Comparison of ENCODE assay signal across 11 cellular contexts in the genomic region with DNA sequence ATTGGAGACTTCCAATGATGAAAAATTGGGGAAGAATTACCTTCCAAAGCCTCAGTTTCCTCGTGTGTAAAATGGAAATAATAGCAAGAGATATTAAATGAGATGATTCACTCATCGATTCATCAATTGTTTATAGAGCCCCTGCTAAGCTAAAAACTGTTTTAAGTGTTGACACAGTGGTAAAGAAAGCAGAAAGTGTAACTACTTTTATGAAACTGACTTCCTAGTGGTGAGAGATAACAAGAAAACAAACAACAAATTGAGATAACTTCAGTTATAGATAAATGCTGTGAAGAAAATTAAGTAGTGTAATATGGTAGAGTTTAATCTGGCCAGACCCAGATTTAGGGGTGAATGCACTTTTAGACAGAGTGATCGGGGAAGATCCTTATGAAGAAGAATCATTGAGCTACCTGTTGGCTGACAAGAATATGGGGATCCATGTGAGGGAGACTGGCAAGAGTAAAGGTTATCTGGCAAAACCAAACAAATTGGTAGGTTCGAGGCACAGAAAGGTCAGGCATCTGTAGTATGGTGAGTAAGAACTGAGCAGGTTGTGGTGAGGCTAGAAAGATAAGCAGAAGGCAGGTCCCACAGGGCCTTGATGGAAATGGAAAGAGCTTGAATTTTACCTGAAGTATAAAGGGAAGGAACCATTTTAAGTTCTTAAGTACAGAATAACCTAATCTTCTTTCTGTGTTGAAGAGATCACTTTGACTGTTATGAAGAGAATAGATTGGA. TPM values are rescaled to one million over a fixed set of nuclear protein-coding genes. Genes with fewer than 3 reads are reported as not detected.
DNase-seq lines count a peak whose midpoint lies in the region; ATAC-seq, FAIRE-seq and TF ChIP-seq lines count a peak whose summit lies in the region.
"Had no signal": no experiment of that assay in that cellular context is flagged by ENCODE, and none has a peak within 500 bp of the region (broad histone marks: within the 10 kb centered on the region; RNA-seq: fewer than 3 reads in every experiment).

No MANE protein-coding gene starts in this region.

- peaks cover 27% of the 10 kb centered on the region for H3K36me3 Mint-ChIP-seq in IgD-negative memory B cell

- H3K4me1 ChIP-seq in K562 (replicated peaks in 1 of 2; ENCODE audit: control insufficient read depth in 2 of 2, insufficient read depth in 2 of 2, low read length in 2 of 2) = peaks cover 0 to 14% of the 10 kb centered on the region in 2 experiments; a peak in 2 of 5 replicates
- H3K4me1 ChIP-seq: parathyroid adenoma had no signal

- TF ChIP-seq CTCF in K562 (IDR thresholded peaks at IDR 0.05 in 2 of 3, conservative IDR thresholded peaks at IDR 0.05 in 1 of 3; ENCODE audit: insufficient read depth in 2 of 3, low read depth in 1 of 3, low read length in 3 of 3) = no peak

- no peaks in the 10 kb centered on the region for H3K9me1 ChIP-seq in K562 (ENCODE audit: control insufficient read depth, insufficient read depth, low read length)

- intact Hi-C loops in K562 (cut with micrococcal nuclease) = no loop called here

- peaks cover 56 to 66% (median 62%) of the 10 kb centered on the region in 3 donors for H3K4me1 Mint-ChIP-seq in IgD-negative memory B cell

- no peaks in the 10 kb centered on the region for H3K27me3 Mint-ChIP-seq in IgD-negative memory B cell

- FAIRE-seq in GM12892 (lab: Jason Lieb, UNC) = peak; percentile 98
- FAIRE-seq in K562 (lab: Jason Lieb, UNC) = no peak

- TF ChIP-seq RAD21 in K562 (CRISPR knock-in tag; conservative IDR thresholded peaks at IDR 0.05 in 1 of 2, IDR thresholded peaks at IDR 0.05 in 1 of 2) = no peak

- ATAC-seq in GM21529 (IDR thresholded peaks at IDR 0.05; ENCODE audit: unreplicated experiment) (peak; percentile 50), K562 (peak; percentile 79), esophagus mucosa (no peak)

- no peak overlapping the region for H3K9ac ChIP-seq in K562 (ENCODE audit: insufficient read depth in 1 of 2, low read depth in 2 of 2, low read length in 2 of 2)
- H3K9ac ChIP-seq: parathyroid adenoma had no signal

- H4K20me1 ChIP-seq in K562 (replicated peaks; ENCODE audit: control insufficient read depth, insufficient read depth, low read length) = no peaks in the 10 kb centered on the region

- H3K4me3 ChIP-seq in K562 = no peak overlapping the region

- DNase-seq in GM12892 (ENCODE audit: insufficient read length) = no peak
- peak in 1 of 4 experiments; percentile 52 for DNase-seq in K562 (ENCODE audit: extremely low read depth in 1 of 4, low spot score in 3 of 4)
- DNase-seq in NCI-H446 treated with DMSO at 0.1 percent for 48 hours (lab: John Stamatoyannopoulos, UW) = no peak
- no peak for DNase-seq in DMS53 treated with DMSO at 0.1 percent for 48 hours (lab: John Stamatoyannopoulos, UW; ENCODE audit: unreplicated experiment)
- no peak for DNase-seq in NCI-H1930 (lab: John Stamatoyannopoulos, UW)
- DNase-seq: aorta, NCI-H1048 had no signal

- H3K9me3 ChIP-seq in K562 (replicated peaks; ENCODE audit: control insufficient read depth, insufficient read depth, low read depth, low read length) = no peaks in the 10 kb centered on the region

- 16% methylated on average over 4 of the region's 4 CpGs for WGBS in K562 (ENCODE audit: insufficient coverage, low coverage, missing lambda C conversion rate)

- in situ Hi-C loops in K562 (cut with MboI) = no loop called here

- 0 out of 3 replicates have a peak overlapping the region, but pooled peaks have one; percentile 12 for H3K27ac ChIP-seq in K562 (ENCODE audit: extremely low read depth, low read depth, low read length)
- H3K27ac ChIP-seq: parathyroid adenoma had no signal

- H3K27ac Mint-ChIP-seq in IgD-negative memory B cell = peak overlapping the region; percentile 17 to 91 (median 71)

- BruUV-seq in K562 (replicated peaks; lab: Mats Ljungman, UMichigan) = no TSS peak

- POLR2A ChIA-PET in K562 (lab: Yijun Ruan, JAX) = interaction anchor here (0.8 to 1.9 kb wide), 3 partner anchors 10 to 168 kb away, joined by 3 to 6 read pairs (median 3); partner anchors contain the start of gene PTPRC

- 0 out of 2 replicates have a peak overlapping the region, but pooled peaks have one; percentile 3 for H3K4me2 ChIP-seq in K562 (ENCODE audit: insufficient read depth, low read length)

- H3K79me2 ChIP-seq in K562 (ENCODE audit: control insufficient read depth, insufficient read depth, low read length) = peaks cover 70% of the 10 kb centered on the region
- H3K79me2 ChIP-seq: parathyroid adenoma had no signal

- peak; percentile 10; the same call in 1 of the 2 replicates for TF ChIP-seq EP300 in K562 (IDR thresholded peaks at IDR 0.05; ENCODE audit: low read length)

- TF ChIP-seq POLR2A in GM12892 (IDR thresholded peaks at IDR 0.05; ENCODE audit: low read depth, low read length) (no peak), K562 (conservative IDR thresholded peaks at IDR 0.05) (no peak)

- no peaks in the 10 kb centered on the region for H3K9me3 Mint-ChIP-seq in IgD-negative memory B cell

- CTCF ChIA-PET in K562 (lab: Yijun Ruan, JAX; ENCODE audit: low intra/inter-chr PET ratio) = no interaction called here

- no peak overlapping the region for H2AFZ ChIP-seq in K562 (ENCODE audit: low read depth, low read length)
- H2AFZ ChIP-seq: parathyroid adenoma had no signal

- peaks cover 5% of the 10 kb centered on the region; the same call in 1 of the 3 replicates for H3K36me3 ChIP-seq in K562 (ENCODE audit: control insufficient read depth, insufficient read depth, low read length)

- peak overlapping the region; percentile 54 to 92 (median 62) for H3K4me3 Mint-ChIP-seq in IgD-negative memory B cell

- H3K27me3 ChIP-seq in K562 (ENCODE audit: control insufficient read depth in 2 of 2, insufficient read depth in 2 of 2, low read length in 2 of 2) = no peaks in the 10 kb centered on the region

TF ChIP-seq in K562, 482 proteins besides CTCF, POLR2A, EP300 and RAD21 (continues in another document):
- peak; percentile 67 for TF ChIP-seq TEAD4 (IDR thresholded peaks at IDR 0.05; ENCODE audit: low read length)
- TF ChIP-seq TEAD4 (CRISPR knock-in tag; IDR thresholded peaks at IDR 0.05; ENCODE audit: borderline replicate concordance) = no peak
- peak; percentile 42; the same call in 1 of the 2 replicates for TF ChIP-seq POLR2AphosphoS5 (IDR thresholded peaks at IDR 0.05; ENCODE audit: control insufficient read depth, insufficient read depth, low read depth, low read length)
- TF ChIP-seq KDM5B (IDR thresholded peaks at IDR 0.05; ENCODE audit: insufficient replicate concordance, low read depth, low read length) = no peak
- TF ChIP-seq ZFP30 (CRISPR knock-in tag; IDR thresholded peaks at IDR 0.05; ENCODE audit: borderline replicate concordance) = no peak
- peak; percentile 81 for TF ChIP-seq CBFA2T3 (IDR thresholded peaks at IDR 0.05)
- no peak for TF ChIP-seq RB1 (IDR thresholded peaks at IDR 0.05; ENCODE audit: low read depth)
- no peak for TF ChIP-seq PHTF2 (CRISPR knock-in tag; IDR thresholded peaks at IDR 0.05)
- TF ChIP-seq, protein P1, sequence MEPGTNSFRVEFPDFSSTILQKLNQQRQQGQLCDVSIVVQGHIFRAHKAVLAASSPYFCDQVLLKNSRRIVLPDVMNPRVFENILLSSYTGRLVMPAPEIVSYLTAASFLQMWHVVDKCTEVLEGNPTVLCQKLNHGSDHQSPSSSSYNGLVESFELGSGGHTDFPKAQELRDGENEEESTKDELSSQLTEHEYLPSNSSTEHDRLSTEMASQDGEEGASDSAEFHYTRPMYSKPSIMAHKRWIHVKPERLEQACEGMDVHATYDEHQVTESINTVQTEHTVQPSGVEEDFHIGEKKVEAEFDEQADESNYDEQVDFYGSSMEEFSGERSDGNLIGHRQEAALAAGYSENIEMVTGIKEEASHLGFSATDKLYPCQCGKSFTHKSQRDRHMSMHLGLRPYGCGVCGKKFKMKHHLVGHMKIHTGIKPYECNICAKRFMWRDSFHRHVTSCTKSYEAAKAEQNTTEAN (CRISPR knock-in tag; IDR thresholded peaks at IDR 0.05) = 0 out of 2 replicates have a peak, but pooled peaks have one; percentile 31
- TF ChIP-seq ARID1B (IDR thresholded peaks at IDR 0.05) = peak; percentile 51
- TF ChIP-seq, protein P2, sequence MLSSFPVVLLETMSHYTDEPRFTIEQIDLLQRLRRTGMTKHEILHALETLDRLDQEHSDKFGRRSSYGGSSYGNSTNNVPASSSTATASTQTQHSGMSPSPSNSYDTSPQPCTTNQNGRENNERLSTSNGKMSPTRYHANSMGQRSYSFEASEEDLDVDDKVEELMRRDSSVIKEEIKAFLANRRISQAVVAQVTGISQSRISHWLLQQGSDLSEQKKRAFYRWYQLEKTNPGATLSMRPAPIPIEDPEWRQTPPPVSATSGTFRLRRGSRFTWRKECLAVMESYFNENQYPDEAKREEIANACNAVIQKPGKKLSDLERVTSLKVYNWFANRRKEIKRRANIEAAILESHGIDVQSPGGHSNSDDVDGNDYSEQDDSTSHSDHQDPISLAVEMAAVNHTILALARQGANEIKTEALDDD (IDR thresholded peaks at IDR 0.05) = peak; percentile 61; the same call in 1 of the 2 replicates

RNA-seq across cellular contexts. Expression of gene PTPRC, which starts 10.9 kb away (rescaled TPM):
- 102 TPM for polyA plus RNA-seq in GM12892 (2012; ENCODE audit: missing spikeins)
- polyA plus RNA-seq in IgD-negative memory B cell (744 TPM), K562 (2011; rRNA removed) (7.1 and 21.8 TPM in 2 replicates), K562 (2014; fragmentation: Illumina TruSeq; extraction: Trizol) (73.5 and 86.1 TPM in 2 replicates), K562 (2014; fragmentation: Nextera tagmentation; extraction: Ambion mirVana) (10 to 100 TPM; 38.8 to 65.1 TPM), K562 (2014; rRNA removed) (49.1 and 51.1 TPM in 2 replicates)
- 30.9 and 123 TPM in 2 replicates for total RNA-seq in K562 (2011; cell fraction: chromatin; rRNA removed; ENCODE audit: low replicate concordance)
- 20.2 and 42.1 TPM in 2 replicates for total RNA-seq in K562 (2011; cell fraction: nucleolus; rRNA removed)
- 71.2 and 74.3 TPM in 2 replicates for total RNA-seq in K562 (2011; cell fraction: nucleoplasm; rRNA removed)
- total RNA-seq in K562 (2014; rRNA removed) (44.4 and 55.8 TPM in 2 replicates), K562 (2014; rRNA removed; fragmentation: Illumina TruSeq; extraction: Trizol) (107 and 112 TPM in 2 replicates), K562 (2015; rRNA removed; fragmentation: Illumina TruSeq; extraction: Trizol) (95.3 and 105 TPM in 2 replicates), K562 (2021) (62.9 and 67.6 TPM in 2 replicates), esophagus mucosa (3.5 TPM)
- 3.1 and 12.6 TPM in 2 replicates for polyA plus RNA-seq in K562 (2011; cell fraction: cytosol; rRNA removed)
- polyA plus RNA-seq in K562 (2011; cell fraction: nucleus; rRNA removed) = 4.3 and 14.6 TPM in 2 replicates
- polyA plus RNA-seq in K562 (2012) = 41.4 and 61.2 TPM in 2 replicates
- 12.3 and 47.6 TPM in 2 replicates for polyA minus RNA-seq in K562 (2011; rRNA and poly(A)+ RNA removed)
- 5.2 and 12.3 TPM in 2 replicates for polyA minus RNA-seq in K562 (2011; cell fraction: cytosol; rRNA and poly(A)+ RNA removed)
- polyA minus RNA-seq in K562 (2011; cell fraction: nucleus; rRNA and poly(A)+ RNA removed) = 7.1 and 45.3 TPM in 2 replicates
